Comparison of ENCODE assay signal across 16 cellular contexts in the genomic region with DNA sequence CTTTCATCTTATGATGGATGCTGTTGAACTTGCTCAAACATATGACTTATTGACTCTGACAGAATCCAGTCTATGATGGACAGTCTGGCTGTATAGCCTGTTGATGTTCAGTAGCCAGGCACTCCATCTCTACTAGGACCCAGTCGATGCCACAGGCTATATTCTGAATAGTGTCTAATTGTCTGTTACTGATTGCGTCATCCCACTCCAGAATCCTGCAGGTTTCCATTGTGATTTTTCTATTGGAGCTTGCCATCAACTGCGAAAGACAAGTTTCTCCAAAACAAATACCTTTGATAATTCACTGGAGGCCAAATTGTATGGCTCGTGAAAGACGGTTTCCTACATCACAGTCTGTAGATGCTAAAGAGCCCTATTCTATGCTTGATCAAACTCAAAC.
DNase-seq lines count a peak whose midpoint lies in the region; ATAC-seq and TF ChIP-seq lines count a peak whose summit lies in the region.
"Had no signal": no experiment of that assay in that cellular context is flagged by ENCODE, and none has a peak within 500 bp of the region (broad histone marks: within the 10 kb centered on the region; RNA-seq: fewer than 3 reads in every experiment).

No MANE protein-coding gene starts in this region.

- H4K20me1 ChIP-seq in IMR-90 (ENCODE audit: insufficient read depth, low read length): no peaks in the 10 kb centered on the region
- H4K20me1 ChIP-seq: BLaER1 treated with 17β-estradiol and CSF1 and Interleukin-3, amounts not matched to agents 10 nM and 100 nM had no signal

- H3K4me3 ChIP-seq in IMR-90 (ENCODE audit: insufficient read depth, low read depth, low read length) (no peak overlapping the region), trophoblast cell (ENCODE audit: low read depth, low read length) (no peak overlapping the region)
- H3K4me3 ChIP-seq: BLaER1 treated with 17β-estradiol and CSF1 and Interleukin-3, amounts not matched to agents 10 nM and 100 nM had no signal

- CTCF ChIA-PET in IMR-90 (lab: Yijun Ruan, JAX): no interaction called here

- no peaks in the 10 kb centered on the region for H3K79me2 ChIP-seq in trophoblast cell (ENCODE audit: control insufficient read depth, insufficient read depth, low read length, poor library complexity)

- H3K9ac ChIP-seq in IMR-90 (ENCODE audit: low read depth, low read length): no peak overlapping the region
- no peak overlapping the region for H3K9ac ChIP-seq in trophoblast cell (ENCODE audit: low read length)
- H3K9ac ChIP-seq: BLaER1 treated with 17β-estradiol and CSF1 and Interleukin-3, amounts not matched to agents 10 nM and 100 nM had no signal

- H3K36me3 ChIP-seq in IMR-90 (ENCODE audit: control insufficient read depth, insufficient read depth, low read length) (no peaks in the 10 kb centered on the region), trophoblast cell (ENCODE audit: control insufficient read depth in 1 of 2, insufficient read depth in 2 of 2, low read length in 2 of 2) (no peaks in the 10 kb centered on the region)
- H3K36me3 ChIP-seq: BLaER1 treated with 17β-estradiol and CSF1 and Interleukin-3, amounts not matched to agents 10 nM and 100 nM had no signal

- H3K4me2 ChIP-seq in IMR-90 (ENCODE audit: low read depth, low read length) (no peak overlapping the region), trophoblast cell (ENCODE audit: low read length) (no peak overlapping the region)
- H3K4me2 ChIP-seq: BLaER1 treated with 17β-estradiol and CSF1 and Interleukin-3, amounts not matched to agents 10 nM and 100 nM had no signal

- TF ChIP-seq POLR2A in IMR-90 (IDR thresholded peaks at IDR 0.05; ENCODE audit: low read depth, low read length): no peak

- H3K79me1 ChIP-seq in IMR-90 (ENCODE audit: low read depth in 1 of 2, low read length in 2 of 2) (no peaks in the 10 kb centered on the region), trophoblast cell (ENCODE audit: low read length) (no peaks in the 10 kb centered on the region)

- H2AK9ac ChIP-seq in IMR-90 (replicated peaks; ENCODE audit: low read depth, low read length, poor library complexity): no peak overlapping the region

- TF ChIP-seq CTCF in IMR-90 (conservative IDR thresholded peaks at IDR 0.05; ENCODE audit: low read depth, low read length): no peak

- BruUV-seq in IMR-90 (replicated peaks; lab: Mats Ljungman, UMichigan): no TSS peak

- in situ Hi-C loops in IMR-90 (cut with MboI; ENCODE audit: low sequenced_read_pairs): no loop called here

- H2AK5ac ChIP-seq in IMR-90 (ENCODE audit: low read depth, low read length) (no peak overlapping the region), trophoblast cell (ENCODE audit: low read length) (no peak overlapping the region)

- no peak overlapping the region for H3K56ac ChIP-seq in IMR-90 (ENCODE audit: extremely low read depth, insufficient read depth, low read length)

- POLR2A ChIA-PET in IMR-90 (lab: Charles Lee; ENCODE audit: unreplicated experiment): no interaction called here

- no peaks in the 10 kb centered on the region for H3K4me1 ChIP-seq in IMR-90 (ENCODE audit: control insufficient read depth, insufficient read depth, low read length)
- no peaks in the 10 kb centered on the region for H3K4me1 ChIP-seq in trophoblast cell (ENCODE audit: control insufficient read depth in 1 of 2, insufficient read depth in 2 of 2, low read length in 2 of 2)
- H3K4me1 ChIP-seq: BLaER1 treated with 17β-estradiol and CSF1 and Interleukin-3, amounts not matched to agents 10 nM and 100 nM had no signal

- H3K18ac ChIP-seq in IMR-90 (ENCODE audit: low read depth, low read length): no peak overlapping the region
- H3K18ac ChIP-seq in trophoblast cell (ENCODE audit: low read length): no peak overlapping the region

- H3K4ac ChIP-seq in IMR-90 (ENCODE audit: low read depth, low read length): no peak overlapping the region
- no peak overlapping the region for H3K4ac ChIP-seq in trophoblast cell (ENCODE audit: low read depth, low read length)

- H4K91ac ChIP-seq in IMR-90 (ENCODE audit: insufficient read depth, low read depth, low read length): no peak overlapping the region
- H4K91ac ChIP-seq in trophoblast cell (ENCODE audit: low read depth, low read length): no peak overlapping the region

- H3K27ac ChIP-seq in IMR-90 (ENCODE audit: insufficient read depth, low read length): no peak overlapping the region
- no peak overlapping the region for H3K27ac ChIP-seq in trophoblast cell (ENCODE audit: low read depth, low read length)
- H3K27ac ChIP-seq: 22Rv1; BLaER1 treated with 17β-estradiol and CSF1 and Interleukin-3, amounts not matched to agents 10 nM and 100 nM had no signal

- ATAC-seq in IMR-90 (ENCODE audit: low read depth) (no peak), Right ventricle myocardium superior (ENCODE audit: poor library complexity) (no peak)

- dilution Hi-C loops in IMR-90 (cut with HindIII; ENCODE audit: low sequenced_read_pairs, unreplicated experiment): no loop called here

- peak in 2 of 3 experiments; percentile 19 to 50 for DNase-seq in NCI-H1417 (lab: John Stamatoyannopoulos, UW)
- no peak for DNase-seq in NCI-H1417 treated with DMSO at 0.1 percent for 48 hours (lab: John Stamatoyannopoulos, UW)
- no peak for DNase-seq in IMR-90
- DNase-seq in NCI-H69 (lab: John Stamatoyannopoulos, UW): peak; percentile 92
- DNase-seq in trophoblast cell: peak; percentile 2 to 43
- no peak for DNase-seq in HuH-7.5 (ENCODE audit: low spot score)
- DNase-seq in Right ventricle myocardium superior: no peak
- DNase-seq: AML-193; CD4-positive, CD25-positive, alpha-beta regulatory T cell; DMS53; GF-D8; HCEC 1CT; HFFc6; KG1 had no signal

- WGBS in IMR-90 (ENCODE audit: extremely low coverage in 2 of 2, insufficient read length in 1 of 2), 2 experiments: 69% methylated on average over 3 of the region's 5 CpGs; no CpG with 5 or more reads in 1 of the 2 experiments
- no CpG with 5 or more reads among the region's 5 CpGs for WGBS in trophoblast cell (ENCODE audit: extremely low coverage, insufficient coverage, insufficient read length)

- H2AFZ ChIP-seq in IMR-90 (replicated peaks; ENCODE audit: low read length, poor library complexity) (no peak overlapping the region), trophoblast cell (ENCODE audit: insufficient read depth, low read length, poor library complexity) (no peak overlapping the region)

- H2BK120ac ChIP-seq in IMR-90 (ENCODE audit: low read depth, low read length) (no peak overlapping the region), trophoblast cell (ENCODE audit: insufficient read depth, low read length, poor library complexity) (no peak overlapping the region)

- no peak overlapping the region for H2BK12ac ChIP-seq in trophoblast cell (ENCODE audit: low read length)

- H3K9me3 ChIP-seq in IMR-90 (ENCODE audit: control insufficient read depth, insufficient read depth, low read length) (peaks cover 4% of the 10 kb centered on the region), trophoblast cell (ENCODE audit: insufficient read depth, low read depth, low read length) (no peaks in the 10 kb centered on the region)
- H3K9me3 ChIP-seq: BLaER1 treated with 17β-estradiol and CSF1 and Interleukin-3, amounts not matched to agents 10 nM and 100 nM had no signal

- H3K23ac ChIP-seq in IMR-90 (ENCODE audit: low read depth, low read length): no peak overlapping the region
- H3K23ac ChIP-seq in trophoblast cell (ENCODE audit: low read length): no peak overlapping the region

- TF ChIP-seq RAD21 in IMR-90 (IDR thresholded peaks at IDR 0.05; ENCODE audit: low read length): no peak

- H4K12ac ChIP-seq in trophoblast cell (ENCODE audit: low read depth, low read length): no peak overlapping the region

- H3K27me3 ChIP-seq in IMR-90 (ENCODE audit: control insufficient read depth, insufficient read depth, low read length) (no peaks in the 10 kb centered on the region), trophoblast cell (ENCODE audit: insufficient read depth, low read length) (no peaks in the 10 kb centered on the region)
- H3K27me3 ChIP-seq: BLaER1 treated with 17β-estradiol and CSF1 and Interleukin-3, amounts not matched to agents 10 nM and 100 nM had no signal

- H4K8ac ChIP-seq in IMR-90 (ENCODE audit: low read depth in 2 of 2, low read length in 2 of 2) (no peak overlapping the region), trophoblast cell (ENCODE audit: low read depth, low read length) (no peak overlapping the region)

- no peak overlapping the region for H3K14ac ChIP-seq in IMR-90 (replicated peaks; ENCODE audit: low read depth, low read length)
- no peak overlapping the region for H3K14ac ChIP-seq in trophoblast cell (ENCODE audit: low read length)

- H3K9me1 ChIP-seq in IMR-90 (ENCODE audit: insufficient read depth, low read length): no peaks in the 10 kb centered on the region

- H2BK15ac ChIP-seq in IMR-90 (ENCODE audit: low read depth, low read length): no peak overlapping the region

- H2BK5ac ChIP-seq in IMR-90 (ENCODE audit: low read depth, low read length, poor library complexity, severe bottlenecking): no peak overlapping the region
- no peak overlapping the region for H2BK5ac ChIP-seq in trophoblast cell (ENCODE audit: low read depth, low read length, poor library complexity)

- H4K5ac ChIP-seq in IMR-90 (ENCODE audit: low read depth, low read length): no peak overlapping the region

- intact Hi-C loops in IMR-90 (cut with micrococcal nuclease): no loop called here
- intact Hi-C loops in Right ventricle myocardium superior (cut with DNase I): no loop called here

- H2BK20ac ChIP-seq in IMR-90 (ENCODE audit: low read depth, low read length): no peak overlapping the region

TF ChIP-seq in IMR-90, 13 proteins besides CTCF, POLR2A, EP300 and RAD21:
- TF ChIP-seq NFE2L2 (IDR thresholded peaks at IDR 0.05; ENCODE audit: low read depth, low read length) (no peak), CEBPB (IDR thresholded peaks at IDR 0.05; ENCODE audit: low read depth, low read length) (0 out of 2 replicates have a peak, but pooled peaks have one; percentile 53), MXI1 (IDR thresholded peaks at IDR 0.05; ENCODE audit: borderline replicate concordance, low read depth, low read length) (no peak), CHD1 (IDR thresholded peaks at IDR 0.05; ENCODE audit: low read depth, low read length) (no peak), RCOR1 (IDR thresholded peaks at IDR 0.05; ENCODE audit: insufficient replicate concordance, low read length) (no peak), BHLHE40 (IDR thresholded peaks at IDR 0.05; ENCODE audit: low read depth, low read length) (no peak), RFX5 (IDR thresholded peaks at IDR 0.05; ENCODE audit: low read depth, low read length) (no peak)
- TF ChIP-seq, protein P1, sequence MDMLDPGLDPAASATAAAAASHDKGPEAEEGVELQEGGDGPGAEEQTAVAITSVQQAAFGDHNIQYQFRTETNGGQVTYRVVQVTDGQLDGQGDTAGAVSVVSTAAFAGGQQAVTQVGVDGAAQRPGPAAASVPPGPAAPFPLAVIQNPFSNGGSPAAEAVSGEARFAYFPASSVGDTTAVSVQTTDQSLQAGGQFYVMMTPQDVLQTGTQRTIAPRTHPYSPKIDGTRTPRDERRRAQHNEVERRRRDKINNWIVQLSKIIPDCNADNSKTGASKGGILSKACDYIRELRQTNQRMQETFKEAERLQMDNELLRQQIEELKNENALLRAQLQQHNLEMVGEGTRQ (IDR thresholded peaks at IDR 0.05; ENCODE audit: low read depth, low read length): no peak

Comparison
In these comparisons a context has a peak if more than half of its experiments do, and no peak if none do; other contexts are left out.
1. DNase-seq: peak in NCI-H1417 (2 of 3), NCI-H69 (single experiment) and trophoblast cell (2 of 2); none in NCI-H1417 treated with DMSO at 0.1 percent for 48 hours (single experiment), IMR-90 (single experiment), HuH-7.5 (single experiment) and Right ventricle myocardium superior (single experiment).